In the genomic region with DNA sequence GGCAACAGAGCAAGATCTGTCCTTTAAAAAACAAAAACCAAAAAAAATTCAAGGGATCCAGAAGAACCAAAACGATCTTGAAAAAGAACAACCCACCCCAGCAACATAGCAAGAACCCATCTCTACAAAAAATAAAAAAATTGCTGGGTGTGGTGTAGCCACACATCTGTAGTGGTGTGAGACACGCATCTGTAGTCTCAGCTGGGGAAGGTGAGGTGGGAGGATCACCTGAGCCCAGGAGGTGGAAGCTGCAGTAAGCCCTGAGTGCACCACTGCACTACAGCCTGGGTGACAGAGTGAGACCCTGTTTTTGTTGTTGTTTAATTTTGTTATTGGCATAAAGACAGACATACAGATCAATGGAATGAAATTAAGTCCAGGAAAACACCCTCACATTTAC, we compare ENCODE assay signal across 19 cellular contexts. TPM values are rescaled to one million over a fixed set of nuclear protein-coding genes. Genes with fewer than 3 reads are reported as not detected.
DNase-seq lines count a peak whose midpoint lies in the region; ATAC-seq and TF ChIP-seq lines count a peak whose summit lies in the region.
"Had no signal": no experiment of that assay in that cellular context is flagged by ENCODE, and none has a peak within 500 bp of the region (broad histone marks: within the 10 kb centered on the region; RNA-seq: fewer than 3 reads in every experiment).

No MANE protein-coding gene starts in this region.

- H3K9ac ChIP-seq in SU-DHL-6 (ENCODE audit: low read length): no peak overlapping the region
- H3K9ac ChIP-seq in trophoblast cell (ENCODE audit: low read length): no peak overlapping the region

- no peak overlapping the region for H4K12ac ChIP-seq in trophoblast cell (ENCODE audit: low read depth, low read length)

- no peaks in the 10 kb centered on the region for H3K9me2 ChIP-seq in SU-DHL-6 (replicated peaks; ENCODE audit: insufficient read depth, low read length)

- H3K4me1 ChIP-seq in trophoblast cell (ENCODE audit: control insufficient read depth in 1 of 2, insufficient read depth in 2 of 2, low read length in 2 of 2) (peaks cover 0 to 2% of the 10 kb centered on the region in 2 experiments), upper lobe of right lung (peaks cover 4% of the 10 kb centered on the region)

- H4K20me1 ChIP-seq in SU-DHL-6 (ENCODE audit: low read depth, low read length): peaks cover 5% of the 10 kb centered on the region; the same call in 1 of the 2 replicates

- H3K79me2 ChIP-seq in SU-DHL-6 (ENCODE audit: insufficient read depth, low read length) (peaks cover 99% of the 10 kb centered on the region), trophoblast cell (ENCODE audit: control insufficient read depth, insufficient read depth, low read length, poor library complexity) (peaks cover 17% of the 10 kb centered on the region)

- no peak overlapping the region for H2BK120ac ChIP-seq in trophoblast cell (ENCODE audit: insufficient read depth, low read length, poor library complexity)

- no peak overlapping the region for H3K18ac ChIP-seq in trophoblast cell (ENCODE audit: low read length)

- intact Hi-C loops in activated CD8-positive, alpha-beta T cell treated with anti-CD3 and anti-CD28 coated beads for 36 hours (cut with micrococcal nuclease): no loop called here
- intact Hi-C loops in upper lobe of right lung (cut with DNase I): no loop called here

- H4K91ac ChIP-seq in trophoblast cell (ENCODE audit: low read depth, low read length): no peak overlapping the region

- peaks cover 51% of the 10 kb centered on the region for H3K4me1 Mint-ChIP-seq in activated CD8-positive, alpha-beta T cell treated with anti-CD3 and anti-CD28 coated beads for 36 hours (ENCODE audit: low read depth)
- H3K4me1 Mint-ChIP-seq in activated CD8-positive, alpha-beta T cell treated with anti-CD3 and anti-CD28 coated beads, Interleukin-2, amount 10 ng/mL, durations not matched to agents 7 days and 5 days (ENCODE audit: low read depth): peaks cover 36% of the 10 kb centered on the region
- peaks cover 72 to 87% of the 10 kb centered on the region in 2 donors for H3K4me1 Mint-ChIP-seq in immature natural killer cell

- H3K36me3 ChIP-seq in SU-DHL-6 (ENCODE audit: low read length) (0 out of 2 replicates have a peak, but pooled peaks cover 5% of the 10 kb centered on the region), trophoblast cell (ENCODE audit: control insufficient read depth in 1 of 2, insufficient read depth in 2 of 2, low read length in 2 of 2) (peaks cover 0 to 2% of the 10 kb centered on the region in 2 experiments), upper lobe of right lung (no peaks in the 10 kb centered on the region)
- H3K36me3 ChIP-seq: HAP-1 had no signal

- no peak overlapping the region for H3K14ac ChIP-seq in trophoblast cell (ENCODE audit: low read length)

- H2AK5ac ChIP-seq in trophoblast cell (ENCODE audit: low read length): no peak overlapping the region

- H2AFZ ChIP-seq in SU-DHL-6 (ENCODE audit: low read depth, low read length, severe bottlenecking) (no peak overlapping the region), trophoblast cell (ENCODE audit: insufficient read depth, low read length, poor library complexity) (no peak overlapping the region)

- H3K4me2 ChIP-seq in SU-DHL-6 (ENCODE audit: low read depth, low read length, poor library complexity, severe bottlenecking) (peak overlapping the region; percentile 9), trophoblast cell (ENCODE audit: low read length) (no peak overlapping the region)

- H3K4me3 Mint-ChIP-seq in activated CD8-positive, alpha-beta T cell treated with anti-CD3 and anti-CD28 coated beads for 36 hours: no peak overlapping the region
- no peak overlapping the region for H3K4me3 Mint-ChIP-seq in activated CD8-positive, alpha-beta T cell treated with anti-CD3 and anti-CD28 coated beads, Interleukin-2, amount 10 ng/mL, durations not matched to agents 7 days and 5 days
- H3K4me3 Mint-ChIP-seq in immature natural killer cell: peak overlapping the region; percentile 17 to 64 (median 59)

- H3K27me3 ChIP-seq in SU-DHL-6 (ENCODE audit: low read length) (no peaks in the 10 kb centered on the region), trophoblast cell (ENCODE audit: insufficient read depth, low read length) (no peaks in the 10 kb centered on the region), upper lobe of right lung (no peaks in the 10 kb centered on the region)

- H3K4me3 ChIP-seq in SU-DHL-6 (ENCODE audit: insufficient read depth, low read length, poor library complexity, severe bottlenecking): no peak overlapping the region
- H3K4me3 ChIP-seq in trophoblast cell (ENCODE audit: low read depth, low read length): no peak overlapping the region
- H3K4me3 ChIP-seq in upper lobe of right lung: no peak overlapping the region
- H3K4me3 ChIP-seq: GM12878, HAP-1 had no signal

- POLR2A ChIA-PET in activated CD8-positive, alpha-beta T cell treated with anti-CD3 and anti-CD28 coated beads for 36 hours (lab: Charles Lee): interaction anchor here (0.7 to 1.2 kb wide), 2 partner anchors 13 to 93 kb away, joined by 3 to 4 read pairs; no protein-coding TSS in a partner anchor
- POLR2A ChIA-PET in activated CD8-positive, alpha-beta T cell treated with anti-CD3 and anti-CD28 coated beads, Interleukin-2, amount 10 ng/mL, durations not matched to agents 7 days and 5 days (lab: Charles Lee): interaction anchor here (1.2 kb wide), 1 partner anchor 23 kb away, joined by 4 read pairs; a partner anchor contains a TSS

- H3K23ac ChIP-seq in trophoblast cell (ENCODE audit: low read length): no peak overlapping the region

- H3K36me3 Mint-ChIP-seq in activated CD8-positive, alpha-beta T cell treated with anti-CD3 and anti-CD28 coated beads for 36 hours (ENCODE audit: low read depth): peaks cover 31% of the 10 kb centered on the region
- peaks cover 41% of the 10 kb centered on the region for H3K36me3 Mint-ChIP-seq in activated CD8-positive, alpha-beta T cell treated with anti-CD3 and anti-CD28 coated beads, Interleukin-2, amount 10 ng/mL, durations not matched to agents 7 days and 5 days (ENCODE audit: low read depth)
- peaks cover 7 to 8% (median 7%) of the 10 kb centered on the region in 3 donors for H3K36me3 Mint-ChIP-seq in immature natural killer cell

- no peaks in the 10 kb centered on the region for H3K79me1 ChIP-seq in trophoblast cell (ENCODE audit: low read length)

- H3F3A ChIP-seq in SU-DHL-6 (ENCODE audit: insufficient read depth): peaks cover 31% of the 10 kb centered on the region

- H3K4ac ChIP-seq in trophoblast cell (ENCODE audit: low read depth, low read length): peak overlapping the region; percentile 97

- CTCF ChIA-PET in activated CD8-positive, alpha-beta T cell treated with anti-CD3 and anti-CD28 coated beads for 36 hours (lab: Charles Lee): interaction anchor here (1.0 kb wide), 1 partner anchor 10 kb away, joined by 3 read pairs; no protein-coding TSS in a partner anchor
- CTCF ChIA-PET in activated CD8-positive, alpha-beta T cell treated with anti-CD3 and anti-CD28 coated beads, Interleukin-2, amount 10 ng/mL, durations not matched to agents 7 days and 5 days (lab: Charles Lee): interaction anchor here (1.6 kb wide), 1 partner anchor 19 kb away, joined by 3 read pairs; no protein-coding TSS in a partner anchor

- no CpG with 5 or more reads among the region's 2 CpGs for WGBS in trophoblast cell (ENCODE audit: extremely low coverage, insufficient coverage, insufficient read length)

- no peaks in the 10 kb centered on the region for H3K9me3 ChIP-seq in SU-DHL-6 (ENCODE audit: insufficient read depth, low read length)
- no peaks in the 10 kb centered on the region for H3K9me3 ChIP-seq in trophoblast cell (ENCODE audit: insufficient read depth, low read depth, low read length)
- H3K9me3 ChIP-seq in upper lobe of right lung: no peaks in the 10 kb centered on the region
- H3K9me3 ChIP-seq: HAP-1 had no signal

- H3K9me3 Mint-ChIP-seq in activated CD8-positive, alpha-beta T cell treated with anti-CD3 and anti-CD28 coated beads for 36 hours: peaks cover 13% of the 10 kb centered on the region
- H3K9me3 Mint-ChIP-seq in activated CD8-positive, alpha-beta T cell treated with anti-CD3 and anti-CD28 coated beads, Interleukin-2, amount 10 ng/mL, durations not matched to agents 7 days and 5 days (ENCODE audit: insufficient read depth): no peaks in the 10 kb centered on the region
- H3K9me3 Mint-ChIP-seq in immature natural killer cell: peaks cover 0 to 2% (median 0%) of the 10 kb centered on the region in 6 donors

- TF ChIP-seq CTCF in activated CD8-positive, alpha-beta T cell treated with anti-CD3 and anti-CD28 coated beads for 36 hours (IDR thresholded peaks at IDR 0.05): no peak
- TF ChIP-seq CTCF in SU-DHL-6 (IDR thresholded peaks at IDR 0.05; ENCODE audit: insufficient read depth, low read length, poor library complexity, severe bottlenecking) (no peak), upper lobe of right lung (IDR thresholded peaks at IDR 0.05) (no peak)

- H3K27ac ChIP-seq in SU-DHL-6 (ENCODE audit: low read depth, low read length): peak overlapping the region; percentile 45; the same call in 1 of the 2 replicates
- H3K27ac ChIP-seq in trophoblast cell (ENCODE audit: low read depth, low read length): no peak overlapping the region
- H3K27ac ChIP-seq in upper lobe of right lung: no peak overlapping the region
- H3K27ac ChIP-seq: 22Rv1 had no signal

- H3K27me3 Mint-ChIP-seq in activated CD8-positive, alpha-beta T cell treated with anti-CD3 and anti-CD28 coated beads for 36 hours: no peaks in the 10 kb centered on the region
- no peaks in the 10 kb centered on the region for H3K27me3 Mint-ChIP-seq in activated CD8-positive, alpha-beta T cell treated with anti-CD3 and anti-CD28 coated beads, Interleukin-2, amount 10 ng/mL, durations not matched to agents 7 days and 5 days (ENCODE audit: low read depth)
- H3K27me3 Mint-ChIP-seq in immature natural killer cell (ENCODE audit: low read depth in 3 of 3): peaks cover 0 to 3% (median 2%) of the 10 kb centered on the region in 3 donors

- H2BK12ac ChIP-seq in trophoblast cell (ENCODE audit: low read length): no peak overlapping the region

- no peak for ATAC-seq in activated CD8-positive, alpha-beta T cell treated with anti-CD3 and anti-CD28 coated beads for 36 hours
- no peak for ATAC-seq in activated CD8-positive, alpha-beta T cell treated with anti-CD3 and anti-CD28 coated beads, Interleukin-2, amount 10 ng/mL, durations not matched to agents 7 days and 5 days
- ATAC-seq in HG03159 (IDR thresholded peaks at IDR 0.05; ENCODE audit: unreplicated experiment) (no peak), upper lobe of right lung (no peak)
- ATAC-seq: GM12878 had no signal

- no peak overlapping the region for H2BK5ac ChIP-seq in trophoblast cell (ENCODE audit: low read depth, low read length, poor library complexity)

- H4K8ac ChIP-seq in trophoblast cell (ENCODE audit: low read depth, low read length): no peak overlapping the region

- H3K27ac Mint-ChIP-seq in activated CD8-positive, alpha-beta T cell treated with anti-CD3 and anti-CD28 coated beads for 36 hours: peak overlapping the region; percentile 69
- H3K27ac Mint-ChIP-seq in activated CD8-positive, alpha-beta T cell treated with anti-CD3 and anti-CD28 coated beads, Interleukin-2, amount 10 ng/mL, durations not matched to agents 7 days and 5 days: no peak overlapping the region
- peak overlapping the region; percentile 62 to 88 (median 78) for H3K27ac Mint-ChIP-seq in immature natural killer cell

- DNase-seq in activated CD8-positive, alpha-beta T cell treated with anti-CD3 and anti-CD28 coated beads for 36 hours: no peak
- DNase-seq in activated CD8-positive, alpha-beta T cell treated with anti-CD3 and anti-CD28 coated beads, Interleukin-2, amount 10 ng/mL, durations not matched to agents 7 days and 5 days: no peak
- no peak for DNase-seq in immature natural killer cell
- DNase-seq in trophoblast cell: no peak
- no peak for DNase-seq in upper lobe of right lung
- no peak for DNase-seq in NCI-H82 treated with DMSO at 0.1 percent for 48 hours (lab: John Stamatoyannopoulos, UW; ENCODE audit: unreplicated experiment)
- DNase-seq: DMS 273 treated with DMSO at 0.1 percent for 48 hours, GDM1, KG1, NCI-H1048, NCI-H1436 treated with DMSO at 0.1 percent for 48 hours, NCI-H2081, NCI-H510A, NCI-H82 had no signal

RNA-seq across cellular contexts. Expression of a gene that starts 22.3 kb away (rescaled TPM):
- 10 to 100 TPM; 34.2 to 35.6 TPM for total RNA-seq in activated CD8-positive, alpha-beta T cell treated with anti-CD3 and anti-CD28 coated beads for 36 hours
- total RNA-seq in activated CD8-positive, alpha-beta T cell treated with anti-CD3 and anti-CD28 coated beads, Interleukin-2, amount 10 ng/mL, durations not matched to agents 7 days and 5 days: 10 to 100 TPM; 39.5 to 43.4 TPM
- 10 to 100 TPM; 17.3 to 43.3 (median 28.0) TPM for polyA plus RNA-seq in immature natural killer cell
- polyA plus RNA-seq in trophoblast cell (2013): 110 and 120 TPM in 2 replicates
- 37.3 TPM for total RNA-seq in upper lobe of right lung

Comparison
In these comparisons a context has a peak if more than half of its experiments do, and no peak if none do; other contexts are left out.
1. H3K4me3 Mint-ChIP-seq: peak in immature natural killer cell (5 of 5); none in activated CD8-positive, alpha-beta T cell treated with anti-CD3 and anti-CD28 coated beads for 36 hours (single experiment) and activated CD8-positive, alpha-beta T cell treated with anti-CD3 and anti-CD28 coated beads, Interleukin-2, amount 10 ng/mL, durations not matched to agents 7 days and 5 days (single experiment).